In genomic region chr20:478010-478948, GRCh38 we compare ENCODE assay signal across 1 cellular context.
TF ChIP-seq lines count a peak whose summit lies in the region.

No MANE protein-coding gene starts in this region.

TF ChIP-seq in HepG2, 621 proteins besides CTCF, POLR2A, EP300 and RAD21 (continued from another document and continues in another):
- no peak for TF ChIP-seq ZNF687 (CRISPR knock-in tag; IDR thresholded peaks at IDR 0.05)
- no peak for TF ChIP-seq ZMAT3 (CRISPR knock-in tag; conservative IDR thresholded peaks at IDR 0.05)
- TF ChIP-seq MXD4 (CRISPR knock-in tag; IDR thresholded peaks at IDR 0.05): no peak
- no peak for TF ChIP-seq GMEB1 (CRISPR knock-in tag; IDR thresholded peaks at IDR 0.05; ENCODE audit: borderline replicate concordance)
- TF ChIP-seq TMF1 (CRISPR knock-in tag; IDR thresholded peaks at IDR 0.05; ENCODE audit: low read depth): no peak
- TF ChIP-seq ZNF24 (IDR thresholded peaks at IDR 0.05): no peak
- 0 out of 2 replicates have a peak, but pooled peaks have one; percentile 19 for TF ChIP-seq PHF21A (CRISPR knock-in tag; IDR thresholded peaks at IDR 0.05)
- TF ChIP-seq CEBPB (IDR thresholded peaks at IDR 0.05; ENCODE audit: borderline replicate concordance, low read depth, low read length): peak; percentile 59; the same call in 1 of the 2 replicates
- TF ChIP-seq REXO4 (CRISPR knock-in tag; IDR thresholded peaks at IDR 0.05; ENCODE audit: borderline replicate concordance): no peak
- TF ChIP-seq ZNF343 (CRISPR knock-in tag; IDR thresholded peaks at IDR 0.05): no peak
- peak in 1 of 2 experiments; percentile 53; a peak in 1 of 4 replicates for TF ChIP-seq ATF4 (CRISPR knock-in tag; IDR thresholded peaks at IDR 0.05)
- TF ChIP-seq HIVEP1 (CRISPR knock-in tag; IDR thresholded peaks at IDR 0.05): 0 out of 2 replicates have a peak, but pooled peaks have one; percentile 39
- no peak for TF ChIP-seq FOXK1 (CRISPR knock-in tag; IDR thresholded peaks at IDR 0.05; ENCODE audit: borderline replicate concordance, low read depth)
- TF ChIP-seq ETV5 (CRISPR knock-in tag; IDR thresholded peaks at IDR 0.05; ENCODE audit: borderline replicate concordance): no peak
- 0 out of 2 replicates have a peak, but pooled peaks have one; percentile 20 for TF ChIP-seq ARID4A (CRISPR knock-in tag; IDR thresholded peaks at IDR 0.05; ENCODE audit: borderline replicate concordance)
- TF ChIP-seq CHD4 (IDR thresholded peaks at IDR 0.05; ENCODE audit: borderline replicate concordance, low read length): peak; percentile 33; the same call in 1 of the 2 replicates
- TF ChIP-seq ZNF496 (CRISPR knock-in tag; IDR thresholded peaks at IDR 0.05; ENCODE audit: insufficient replicate concordance): no peak
- 0 out of 2 replicates have a peak, but pooled peaks have one; percentile 12 for TF ChIP-seq ZNF879 (CRISPR knock-in tag; IDR thresholded peaks at IDR 0.05)
- no peak for TF ChIP-seq RNF2 (conservative IDR thresholded peaks at IDR 0.05; ENCODE audit: low read depth)
- no peak for TF ChIP-seq TCF12 (IDR thresholded peaks at IDR 0.05)
- no peak for TF ChIP-seq TCF12 (CRISPR knock-in tag; IDR thresholded peaks at IDR 0.05)
- TF ChIP-seq SMAD9 (CRISPR knock-in tag; IDR thresholded peaks at IDR 0.05): no peak
- TF ChIP-seq ZNF142 (CRISPR knock-in tag; IDR thresholded peaks at IDR 0.05): no peak
- TF ChIP-seq, protein P1, sequence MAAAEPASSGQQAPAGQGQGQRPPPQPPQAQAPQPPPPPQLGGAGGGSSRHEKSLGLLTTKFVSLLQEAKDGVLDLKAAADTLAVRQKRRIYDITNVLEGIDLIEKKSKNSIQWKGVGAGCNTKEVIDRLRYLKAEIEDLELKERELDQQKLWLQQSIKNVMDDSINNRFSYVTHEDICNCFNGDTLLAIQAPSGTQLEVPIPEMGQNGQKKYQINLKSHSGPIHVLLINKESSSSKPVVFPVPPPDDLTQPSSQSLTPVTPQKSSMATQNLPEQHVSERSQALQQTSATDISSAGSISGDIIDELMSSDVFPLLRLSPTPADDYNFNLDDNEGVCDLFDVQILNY (CRISPR knock-in tag; conservative IDR thresholded peaks at IDR 0.05): no peak
- TF ChIP-seq ZNF720 (CRISPR knock-in tag; IDR thresholded peaks at IDR 0.05): no peak
- no peak for TF ChIP-seq ZNF724P (CRISPR knock-in tag; IDR thresholded peaks at IDR 0.05; ENCODE audit: borderline replicate concordance)
- no peak for TF ChIP-seq ZNF83 (CRISPR knock-in tag; IDR thresholded peaks at IDR 0.05; ENCODE audit: borderline replicate concordance)
- TF ChIP-seq HNF4G (IDR thresholded peaks at IDR 0.05; ENCODE audit: borderline replicate concordance, low read depth, low read length): no peak; the same call in 1 of the 2 replicates
- no peak for TF ChIP-seq HNF4G (CRISPR knock-in tag; IDR thresholded peaks at IDR 0.05; ENCODE audit: borderline replicate concordance, low read depth)
- 0 out of 2 replicates have a peak, but pooled peaks have one; percentile 25 for TF ChIP-seq ZNF547 (CRISPR knock-in tag; IDR thresholded peaks at IDR 0.05)
- TF ChIP-seq TAF15 (IDR thresholded peaks at IDR 0.05; ENCODE audit: low read depth, low read length, poor library complexity, severe bottlenecking): no peak
- TF ChIP-seq, protein P2, sequence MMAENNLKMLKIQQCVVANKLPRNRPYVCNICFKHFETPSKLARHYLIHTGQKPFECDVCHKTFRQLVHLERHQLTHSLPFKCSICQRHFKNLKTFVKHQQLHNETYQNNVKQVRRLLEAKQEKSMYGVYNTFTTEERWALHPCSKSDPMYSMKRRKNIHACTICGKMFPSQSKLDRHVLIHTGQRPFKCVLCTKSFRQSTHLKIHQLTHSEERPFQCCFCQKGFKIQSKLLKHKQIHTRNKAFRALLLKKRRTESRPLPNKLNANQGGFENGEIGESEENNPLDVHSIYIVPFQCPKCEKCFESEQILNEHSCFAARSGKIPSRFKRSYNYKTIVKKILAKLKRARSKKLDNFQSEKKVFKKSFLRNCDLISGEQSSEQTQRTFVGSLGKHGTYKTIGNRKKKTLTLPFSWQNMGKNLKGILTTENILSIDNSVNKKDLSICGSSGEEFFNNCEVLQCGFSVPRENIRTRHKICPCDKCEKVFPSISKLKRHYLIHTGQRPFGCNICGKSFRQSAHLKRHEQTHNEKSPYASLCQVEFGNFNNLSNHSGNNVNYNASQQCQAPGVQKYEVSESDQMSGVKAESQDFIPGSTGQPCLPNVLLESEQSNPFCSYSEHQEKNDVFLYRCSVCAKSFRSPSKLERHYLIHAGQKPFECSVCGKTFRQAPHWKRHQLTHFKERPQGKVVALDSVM (CRISPR knock-in tag; IDR thresholded peaks at IDR 0.05): peak; percentile 47; the same call in 1 of the 2 replicates
- TF ChIP-seq DNMT1 (CRISPR knock-in tag; IDR thresholded peaks at IDR 0.05): no peak
- no peak for TF ChIP-seq ZSCAN5A (CRISPR knock-in tag; IDR thresholded peaks at IDR 0.05; ENCODE audit: borderline replicate concordance)
- no peak for TF ChIP-seq ZEB1 (IDR thresholded peaks at IDR 0.05; ENCODE audit: insufficient replicate concordance, low read depth)
- TF ChIP-seq NPAS2 (CRISPR knock-in tag; IDR thresholded peaks at IDR 0.05; ENCODE audit: borderline replicate concordance): no peak
- no peak for TF ChIP-seq ZSCAN29 (CRISPR knock-in tag; conservative IDR thresholded peaks at IDR 0.05)
